In the genomic region with DNA sequence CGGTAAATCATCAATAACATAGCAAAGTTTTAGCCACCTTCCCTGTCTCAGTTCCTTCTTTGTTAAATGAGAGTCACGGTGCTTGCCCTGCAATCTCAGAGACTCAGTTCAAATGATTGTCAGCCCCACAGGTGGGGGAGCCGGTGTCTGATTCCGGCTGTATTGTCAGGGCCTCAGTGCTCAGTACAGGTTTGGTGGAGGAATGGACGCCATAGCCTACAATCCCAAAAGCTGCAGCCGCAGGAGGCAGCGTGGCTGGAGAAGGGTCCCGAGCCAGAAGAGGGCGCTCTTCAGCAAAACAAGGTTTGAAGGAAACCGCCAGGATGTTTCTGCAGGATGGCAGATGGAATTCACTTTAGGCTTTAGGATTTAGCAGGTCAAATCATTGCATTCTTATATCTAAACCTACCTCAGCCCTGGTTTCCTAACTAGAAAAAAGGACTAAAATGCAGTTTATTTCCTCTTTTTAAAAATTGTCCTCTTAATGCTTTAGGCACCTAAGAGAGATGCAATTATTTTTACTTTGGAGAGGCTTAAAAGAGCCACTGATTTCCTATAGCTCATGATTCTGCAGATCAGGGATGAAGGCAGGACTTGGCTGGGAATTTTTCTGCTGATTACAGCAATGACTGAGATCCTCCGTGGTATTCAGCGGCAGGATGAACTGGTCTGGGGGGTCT, we compare ENCODE assay signal across 2 cellular contexts.
TF ChIP-seq lines count a peak whose summit lies in the region.

No MANE protein-coding gene starts in this region.

TF ChIP-seq in IMR-90, 13 proteins besides CTCF, POLR2A, EP300 and RAD21:
- TF ChIP-seq RFX5 (IDR thresholded peaks at IDR 0.05; ENCODE audit: low read depth, low read length) (no peak), SMC3 (IDR thresholded peaks at IDR 0.05; ENCODE audit: low read depth, low read length) (peak; percentile 97)

TF ChIP-seq in endothelial cell of umbilical vein, 7 proteins besides CTCF, POLR2A, EP300 and RAD21:
- TF ChIP-seq GATA2 (IDR thresholded peaks at IDR 0.05; ENCODE audit: insufficient read depth, insufficient read length, low read depth, low read length), result no peak
- no peak for TF ChIP-seq POLR2AphosphoS5 (IDR thresholded peaks at IDR 0.05; ENCODE audit: insufficient read depth, low read depth, low read length)
- TF ChIP-seq JUN (IDR thresholded peaks at IDR 0.05; ENCODE audit: borderline replicate concordance, insufficient read depth, insufficient read length, low read depth), result no peak
- no peak for TF ChIP-seq MYC (IDR thresholded peaks at IDR 0.05; ENCODE audit: low read depth, low read length)
- TF ChIP-seq FOS (IDR thresholded peaks at IDR 0.05; ENCODE audit: borderline replicate concordance, insufficient read depth, low read length), result no peak
- TF ChIP-seq, protein P1, sequence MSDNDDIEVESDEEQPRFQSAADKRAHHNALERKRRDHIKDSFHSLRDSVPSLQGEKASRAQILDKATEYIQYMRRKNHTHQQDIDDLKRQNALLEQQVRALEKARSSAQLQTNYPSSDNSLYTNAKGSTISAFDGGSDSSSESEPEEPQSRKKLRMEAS (IDR thresholded peaks at IDR 0.05; ENCODE audit: insufficient read depth, insufficient read length), result no peak
- TF ChIP-seq EZH2 (IDR thresholded peaks at IDR 0.05; ENCODE audit: borderline replicate concordance, low read depth, low read length, severe bottlenecking), result no peak
TF ChIP-seq in endothelial cell of umbilical vein: peak in this region for 0.
